Comparison of ENCODE assay signal across 2 cellular contexts in the genomic region with DNA sequence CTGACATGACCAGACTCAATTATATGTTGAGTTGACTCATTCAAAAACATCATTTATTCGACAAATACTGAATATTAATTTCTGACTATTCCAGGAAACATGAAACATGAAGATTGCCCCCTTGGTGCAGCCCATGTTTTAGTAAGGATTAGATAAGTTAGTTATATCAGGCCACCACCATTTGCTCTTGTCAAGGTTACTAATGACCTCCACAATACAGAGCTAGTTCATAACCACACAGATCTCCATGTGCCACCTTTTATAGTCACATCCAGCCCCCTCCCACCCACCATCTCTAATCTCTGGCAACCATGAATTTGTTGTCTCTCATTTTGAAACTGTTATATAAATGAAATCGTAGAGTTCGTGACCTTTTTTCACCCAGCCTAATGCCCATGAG.
TF ChIP-seq lines count a peak whose summit lies in the region.

No MANE protein-coding gene starts in this region.

TF ChIP-seq in GM12891, 5 proteins besides CTCF, POLR2A, EP300 and RAD21:
- TF ChIP-seq SPI1 (IDR thresholded peaks at IDR 0.05; ENCODE audit: low read depth, low read length): no peak

TF ChIP-seq in K562, 482 proteins besides CTCF, POLR2A, EP300 and RAD21 (continues in another document):
- TF ChIP-seq RCOR1 (IDR thresholded peaks at IDR 0.05; ENCODE audit: borderline replicate concordance in 1 of 2, low read depth in 2 of 2, low read length in 2 of 2) (no peak), HLTF (IDR thresholded peaks at IDR 0.05) (no peak), HEY1 (CRISPR knock-in tag; IDR thresholded peaks at IDR 0.05; ENCODE audit: borderline replicate concordance) (no peak), KDM1A (IDR thresholded peaks at IDR 0.05) (peak in 1 of 2 experiments; percentile 32; a peak in 1 of 4 replicates), ZNF699 (CRISPR knock-in tag; IDR thresholded peaks at IDR 0.05; ENCODE audit: insufficient replicate concordance) (no peak), HNRNPLL (IDR thresholded peaks at IDR 0.05; ENCODE audit: low read depth, low read length, poor library complexity, severe bottlenecking) (no peak), NR2C1 (IDR thresholded peaks at IDR 0.05) (0 out of 2 replicates have a peak, but pooled peaks have one; percentile 14), NR2C1 (tag; IDR thresholded peaks at IDR 0.05) (no peak), CBFA2T3 (IDR thresholded peaks at IDR 0.05) (peak; percentile 88), AFF4 (CRISPR knock-in tag; IDR thresholded peaks at IDR 0.05) (no peak), MEF2A (IDR thresholded peaks at IDR 0.05; ENCODE audit: control insufficient read depth, low read depth, low read length) (no peak), DDX20 (tag; IDR thresholded peaks at IDR 0.05; ENCODE audit: low read depth) (no peak), ZNF384 (IDR thresholded peaks at IDR 0.05; ENCODE audit: low read depth, low read length) (no peak), MLLT1 (IDR thresholded peaks at IDR 0.05) (no peak), STAT5A (IDR thresholded peaks at IDR 0.05; ENCODE audit: borderline replicate concordance, low read length) (peak; percentile 69), TEAD4 (IDR thresholded peaks at IDR 0.05; ENCODE audit: low read length) (peak; percentile 79), TEAD4 (CRISPR knock-in tag; IDR thresholded peaks at IDR 0.05; ENCODE audit: borderline replicate concordance) (no peak), CCNT2 (IDR thresholded peaks at IDR 0.05; ENCODE audit: borderline replicate concordance, extremely low read depth, insufficient read length, low read depth, low read length) (no peak), CREB1 (IDR thresholded peaks at IDR 0.05) (no peak), CREB1 (CRISPR knock-in tag; IDR thresholded peaks at IDR 0.05) (no peak), DPF2 (IDR thresholded peaks at IDR 0.05) (0 out of 2 replicates have a peak, but pooled peaks have one; percentile 48), KHSRP (IDR thresholded peaks at IDR 0.05) (no peak), SMARCA4 (IDR thresholded peaks at IDR 0.05) (0 out of 2 replicates have a peak, but pooled peaks have one; percentile 14), TAL1 (IDR thresholded peaks at IDR 0.05) (peak; percentile 65; the same call in 1 of the 2 replicates), ZNF239 (CRISPR knock-in tag; IDR thresholded peaks at IDR 0.05) (no peak), PCBP2 (IDR thresholded peaks at IDR 0.05; ENCODE audit: low read depth, low read length, poor library complexity, severe bottlenecking) (no peak), BDP1 (IDR thresholded peaks at IDR 0.05; ENCODE audit: insufficient read depth, insufficient read length) (no peak), CHAMP1 (IDR thresholded peaks at IDR 0.05) (peak; percentile 18; the same call in 1 of the 2 replicates), GABPA (tag; conservative IDR thresholded peaks at IDR 0.05; ENCODE audit: low read depth) (no peak), CEBPB (tag; IDR thresholded peaks at IDR 0.05) (no peak), HDAC1 (IDR thresholded peaks at IDR 0.05) (no peak), ZNF24 (IDR thresholded peaks at IDR 0.05) (no peak), SMAD2 (IDR thresholded peaks at IDR 0.05; ENCODE audit: low read depth, low read length) (no peak)
- TF ChIP-seq, protein P1, sequence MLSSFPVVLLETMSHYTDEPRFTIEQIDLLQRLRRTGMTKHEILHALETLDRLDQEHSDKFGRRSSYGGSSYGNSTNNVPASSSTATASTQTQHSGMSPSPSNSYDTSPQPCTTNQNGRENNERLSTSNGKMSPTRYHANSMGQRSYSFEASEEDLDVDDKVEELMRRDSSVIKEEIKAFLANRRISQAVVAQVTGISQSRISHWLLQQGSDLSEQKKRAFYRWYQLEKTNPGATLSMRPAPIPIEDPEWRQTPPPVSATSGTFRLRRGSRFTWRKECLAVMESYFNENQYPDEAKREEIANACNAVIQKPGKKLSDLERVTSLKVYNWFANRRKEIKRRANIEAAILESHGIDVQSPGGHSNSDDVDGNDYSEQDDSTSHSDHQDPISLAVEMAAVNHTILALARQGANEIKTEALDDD (IDR thresholded peaks at IDR 0.05): peak; percentile 92
- TF ChIP-seq, protein P2, sequence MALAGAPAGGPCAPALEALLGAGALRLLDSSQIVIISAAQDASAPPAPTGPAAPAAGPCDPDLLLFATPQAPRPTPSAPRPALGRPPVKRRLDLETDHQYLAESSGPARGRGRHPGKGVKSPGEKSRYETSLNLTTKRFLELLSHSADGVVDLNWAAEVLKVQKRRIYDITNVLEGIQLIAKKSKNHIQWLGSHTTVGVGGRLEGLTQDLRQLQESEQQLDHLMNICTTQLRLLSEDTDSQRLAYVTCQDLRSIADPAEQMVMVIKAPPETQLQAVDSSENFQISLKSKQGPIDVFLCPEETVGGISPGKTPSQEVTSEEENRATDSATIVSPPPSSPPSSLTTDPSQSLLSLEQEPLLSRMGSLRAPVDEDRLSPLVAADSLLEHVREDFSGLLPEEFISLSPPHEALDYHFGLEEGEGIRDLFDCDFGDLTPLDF (CRISPR knock-in tag; IDR thresholded peaks at IDR 0.05): no peak
- TF ChIP-seq, protein P3, sequence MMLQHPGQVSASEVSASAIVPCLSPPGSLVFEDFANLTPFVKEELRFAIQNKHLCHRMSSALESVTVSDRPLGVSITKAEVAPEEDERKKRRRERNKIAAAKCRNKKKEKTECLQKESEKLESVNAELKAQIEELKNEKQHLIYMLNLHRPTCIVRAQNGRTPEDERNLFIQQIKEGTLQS (IDR thresholded peaks at IDR 0.05): no peak
- TF ChIP-seq, protein P3 (CRISPR knock-in tag; conservative IDR thresholded peaks at IDR 0.05): no peak
- TF ChIP-seq, protein P4, sequence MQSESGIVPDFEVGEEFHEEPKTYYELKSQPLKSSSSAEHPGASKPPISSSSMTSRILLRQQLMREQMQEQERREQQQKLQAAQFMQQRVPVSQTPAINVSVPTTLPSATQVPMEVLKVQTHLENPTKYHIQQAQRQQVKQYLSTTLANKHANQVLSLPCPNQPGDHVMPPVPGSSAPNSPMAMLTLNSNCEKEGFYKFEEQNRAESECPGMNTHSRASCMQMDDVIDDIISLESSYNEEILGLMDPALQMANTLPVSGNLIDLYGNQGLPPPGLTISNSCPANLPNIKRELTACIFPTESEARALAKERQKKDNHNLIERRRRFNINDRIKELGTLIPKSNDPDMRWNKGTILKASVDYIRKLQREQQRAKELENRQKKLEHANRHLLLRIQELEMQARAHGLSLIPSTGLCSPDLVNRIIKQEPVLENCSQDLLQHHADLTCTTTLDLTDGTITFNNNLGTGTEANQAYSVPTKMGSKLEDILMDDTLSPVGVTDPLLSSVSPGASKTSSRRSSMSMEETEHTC (IDR thresholded peaks at IDR 0.05): no peak
